Comparison of ENCODE assay signal across 15 cellular contexts in genomic region chr7:158067931-158068482, GRCh38.
DNase-seq lines count a peak whose midpoint lies in the region; ATAC-seq and TF ChIP-seq lines count a peak whose summit lies in the region.
"Had no signal": no experiment of that assay in that cellular context is flagged by ENCODE, and none has a peak within 500 bp of the region (broad histone marks: within the 10 kb centered on the region; RNA-seq: fewer than 3 reads in every experiment).

No MANE protein-coding gene starts in this region.

- H3K9me3 ChIP-seq in Peyer's patch (no peaks in the 10 kb centered on the region), left lung (peaks cover 0 to 2% of the 10 kb centered on the region in 2 donors), ovary (no peaks in the 10 kb centered on the region)

- DNase-seq in Peyer's patch (peak in 2 of 3 donors; percentile 18 to 38), left lung (peak; percentile 24 to 71), posterior vena cava (ENCODE audit: low spot score) (peak; percentile 80), type B pancreatic cell (ENCODE audit: extremely low spot score, unreplicated experiment) (no peak), NCI-H2081 treated with DMSO at 0.1 percent for 48 hours (lab: John Stamatoyannopoulos, UW) (no peak), ovary (no peak)
- DNase-seq in stimulated activated naive CD8-positive, alpha-beta T cell treated with anti-CD3 and anti-CD28 coated beads, Interleukin-15, amount 100 ng/mL, for 72 hours = no peak
- DNase-seq in effector memory CD8-positive, alpha-beta T cell = no peak
- DNase-seq: MM.1S, NCI-H1048, NCI-H1436, NCI-H510A, PC-9, SIG-M5 had no signal

- H3K36me3 Mint-ChIP-seq in type B pancreatic cell = no peaks in the 10 kb centered on the region
- H3K36me3 Mint-ChIP-seq in effector memory CD8-positive, alpha-beta T cell (ENCODE audit: insufficient read depth) = no peaks in the 10 kb centered on the region

- TF ChIP-seq EP300 in ovary (IDR thresholded peaks at IDR 0.05) = no peak

- no peaks in the 10 kb centered on the region for H3K27me3 ChIP-seq in Peyer's patch
- H3K27me3 ChIP-seq in left lung = no peaks in the 10 kb centered on the region
- H3K27me3 ChIP-seq in ovary = no peaks in the 10 kb centered on the region

- H3K4me3 ChIP-seq in Peyer's patch = no peak overlapping the region
- H3K4me3 ChIP-seq in left lung = no peak overlapping the region
- no peak overlapping the region for H3K4me3 ChIP-seq in ovary
- H3K4me3 ChIP-seq: PC-9 had no signal

- H3K27ac Mint-ChIP-seq in stimulated activated naive CD8-positive, alpha-beta T cell treated with anti-CD3 and anti-CD28 coated beads, Interleukin-15, amount 100 ng/mL, for 72 hours = no peak overlapping the region
- no peak overlapping the region for H3K27ac Mint-ChIP-seq in type B pancreatic cell
- no peak overlapping the region for H3K27ac Mint-ChIP-seq in effector memory CD8-positive, alpha-beta T cell

- TF ChIP-seq POLR2A in Peyer's patch (IDR thresholded peaks at IDR 0.05) (no peak), ovary (IDR thresholded peaks at IDR 0.05) (no peak)

- no peak for ATAC-seq in left lung
- peak; percentile 15 for ATAC-seq in stimulated activated naive CD8-positive, alpha-beta T cell treated with anti-CD3 and anti-CD28 coated beads, Interleukin-15, amount 100 ng/mL, for 72 hours
- ATAC-seq in effector memory CD8-positive, alpha-beta T cell (replicated peaks) = no peak

- H3K27ac ChIP-seq in Peyer's patch (no peak overlapping the region), left lung (no peak overlapping the region), ovary (no peak overlapping the region)
- H3K27ac ChIP-seq: PC-9, RWPE1 had no signal

- H3K4me1 ChIP-seq in Peyer's patch (no peaks in the 10 kb centered on the region), left lung (no peaks in the 10 kb centered on the region), ovary (ENCODE audit: insufficient read depth) (no peaks in the 10 kb centered on the region)

- H3K4me3 Mint-ChIP-seq in stimulated activated naive CD8-positive, alpha-beta T cell treated with anti-CD3 and anti-CD28 coated beads, Interleukin-15, amount 100 ng/mL, for 72 hours = no peak overlapping the region
- H3K4me3 Mint-ChIP-seq in type B pancreatic cell = no peak overlapping the region
- no peak overlapping the region for H3K4me3 Mint-ChIP-seq in effector memory CD8-positive, alpha-beta T cell

- peaks cover 0 to 8% of the 10 kb centered on the region in 2 donors for H3K9me3 Mint-ChIP-seq in stimulated activated naive CD8-positive, alpha-beta T cell treated with anti-CD3 and anti-CD28 coated beads, Interleukin-15, amount 100 ng/mL, for 72 hours
- H3K9me3 Mint-ChIP-seq in type B pancreatic cell = no peaks in the 10 kb centered on the region
- H3K9me3 Mint-ChIP-seq in effector memory CD8-positive, alpha-beta T cell = peaks cover 2 to 9% of the 10 kb centered on the region in 2 donors

- H3K4me1 Mint-ChIP-seq in stimulated activated naive CD8-positive, alpha-beta T cell treated with anti-CD3 and anti-CD28 coated beads, Interleukin-15, amount 100 ng/mL, for 72 hours = no peaks in the 10 kb centered on the region
- no peaks in the 10 kb centered on the region for H3K4me1 Mint-ChIP-seq in type B pancreatic cell (ENCODE audit: unreplicated experiment)
- H3K4me1 Mint-ChIP-seq in effector memory CD8-positive, alpha-beta T cell (ENCODE audit: low read depth in 2 of 2) = no peaks in the 10 kb centered on the region

- H3K27me3 Mint-ChIP-seq in stimulated activated naive CD8-positive, alpha-beta T cell treated with anti-CD3 and anti-CD28 coated beads, Interleukin-15, amount 100 ng/mL, for 72 hours = no peaks in the 10 kb centered on the region
- peaks cover 7% of the 10 kb centered on the region for H3K27me3 Mint-ChIP-seq in type B pancreatic cell
- H3K27me3 Mint-ChIP-seq in effector memory CD8-positive, alpha-beta T cell = peaks cover 0 to 12% of the 10 kb centered on the region in 2 donors

- TF ChIP-seq CTCF in Peyer's patch (IDR thresholded peaks at IDR 0.05) = no peak
- no peak for TF ChIP-seq CTCF in left lung (IDR thresholded peaks at IDR 0.05)
- TF ChIP-seq CTCF in type B pancreatic cell (conservative IDR thresholded peaks at IDR 0.05) = no peak
- TF ChIP-seq CTCF in ovary (IDR thresholded peaks at IDR 0.05) = no peak

- intact Hi-C loops in left lung (cut with DNase I) (no loop called here), posterior vena cava (cut with DNase I) (no loop called here), ovary (cut with DNase I) (no loop called here)

- H3K36me3 ChIP-seq in Peyer's patch (no peaks in the 10 kb centered on the region), left lung (no peaks in the 10 kb centered on the region), ovary (no peaks in the 10 kb centered on the region)

- WGBS in ovary, 3 donors = 90 to 92% (median 90%) methylated on average over 12 to 14 of the region's 14 CpGs

Comparison
In these comparisons a context has a peak if more than half of its experiments do, and no peak if none do; other contexts are left out.
1. DNase-seq: peak in Peyer's patch (2 of 3), left lung (2 of 2) and posterior vena cava (single experiment); none in stimulated activated naive CD8-positive, alpha-beta T cell treated with anti-CD3 and anti-CD28 coated beads, Interleukin-15, amount 100 ng/mL, for 72 hours (0 of 2), type B pancreatic cell (single experiment), NCI-H2081 treated with DMSO at 0.1 percent for 48 hours (single experiment), ovary (0 of 5) and effector memory CD8-positive, alpha-beta T cell (0 of 3).